Comparison of ENCODE assay signal across 9 cellular contexts in genomic region chr13:44374348-44374712, GRCh38. TPM values are rescaled to one million over a fixed set of nuclear protein-coding genes. Genes with fewer than 3 reads are reported as not detected.
DNase-seq lines count a peak whose midpoint lies in the region; ATAC-seq and TF ChIP-seq lines count a peak whose summit lies in the region.
"Had no signal": no experiment of that assay in that cellular context is flagged by ENCODE, and none has a peak within 500 bp of the region (broad histone marks: within the 10 kb centered on the region; RNA-seq: fewer than 3 reads in every experiment).

No MANE protein-coding gene starts in this region.

- H3K9me3 ChIP-seq in left lung (no peaks in the 10 kb centered on the region), smooth muscle cell (replicated peaks; ENCODE audit: low read depth) (no peaks in the 10 kb centered on the region)

- DNase-seq in HFFc6 (no peak), brain microvascular endothelial cell (no peak), left lung (no peak), smooth muscle cell (lab: John Stamatoyannopoulos, UW; ENCODE audit: unreplicated experiment) (no peak), mucosa of gallbladder (ENCODE audit: low spot score) (no peak)
- DNase-seq in activated CD4-positive, alpha-beta T cell treated with anti-CD3 and anti-CD28 coated beads for 48 hours = no peak
- DNase-seq: MM.1S had no signal

- H3K9me3 Mint-ChIP-seq in HFFc6 = no peaks in the 10 kb centered on the region

- H3K36me3 Mint-ChIP-seq in HFFc6 (ENCODE audit: low read depth) = no peaks in the 10 kb centered on the region

- H3K27ac ChIP-seq in brain microvascular endothelial cell = no peak overlapping the region
- H3K27ac ChIP-seq in left lung = no peak overlapping the region
- no peak overlapping the region for H3K27ac ChIP-seq in smooth muscle cell (ENCODE audit: low read depth)

- H3K4me3 Mint-ChIP-seq in HFFc6 = peak overlapping the region; percentile 31

- ATAC-seq in left lung (no peak), GM21786 (IDR thresholded peaks at IDR 0.05; ENCODE audit: unreplicated experiment) (no peak), HG02759 (IDR thresholded peaks at IDR 0.05; ENCODE audit: unreplicated experiment) (no peak)

- in situ Hi-C loops in brain microvascular endothelial cell (cut with HindIII; ENCODE audit: low pct_ligation_motif_present, low sequenced_read_pairs) = no loop called here

- no peak overlapping the region for H3K27ac Mint-ChIP-seq in HFFc6

- H3K4me1 Mint-ChIP-seq in HFFc6 (ENCODE audit: low read depth) = peaks cover 8% of the 10 kb centered on the region

- H2AFZ ChIP-seq in smooth muscle cell (ENCODE audit: low read depth) = no peak overlapping the region

- no peaks in the 10 kb centered on the region for H4K20me1 ChIP-seq in smooth muscle cell (ENCODE audit: low read depth)

- intact Hi-C loops in left lung (cut with DNase I) = no loop called here

- peaks cover 3 to 7% of the 10 kb centered on the region in 2 donors for H3K4me1 ChIP-seq in left lung
- no peaks in the 10 kb centered on the region for H3K4me1 ChIP-seq in smooth muscle cell (ENCODE audit: low read depth)

- H3K27me3 Mint-ChIP-seq in HFFc6 (ENCODE audit: insufficient read depth) = peaks cover 28% of the 10 kb centered on the region

- H3K9ac ChIP-seq in smooth muscle cell (ENCODE audit: low read depth) = no peak overlapping the region

- no peak for TF ChIP-seq CTCF in HFFc6 (IDR thresholded peaks at IDR 0.05)
- no peak for TF ChIP-seq CTCF in brain microvascular endothelial cell (IDR thresholded peaks at IDR 0.05; ENCODE audit: low read depth, low read length, missing control alignments)
- TF ChIP-seq CTCF in left lung (IDR thresholded peaks at IDR 0.05) = no peak
- TF ChIP-seq CTCF in smooth muscle cell (IDR thresholded peaks at IDR 0.05; ENCODE audit: borderline replicate concordance, insufficient read depth, poor library complexity, severe bottlenecking) = no peak

- H3K4me3 ChIP-seq in brain microvascular endothelial cell (ENCODE audit: low read depth, low read length) (peak overlapping the region; percentile 57), left lung (peak overlapping the region; percentile 42 to 45), smooth muscle cell (peak overlapping the region; percentile 71)

- no peaks in the 10 kb centered on the region for H3K79me2 ChIP-seq in smooth muscle cell (ENCODE audit: low read depth)

- H3K4me2 ChIP-seq in smooth muscle cell = peak overlapping the region; percentile 99

- peaks cover 11% of the 10 kb centered on the region for H3F3A ChIP-seq in smooth muscle cell (ENCODE audit: low read depth)

- no peaks in the 10 kb centered on the region for H3K27me3 ChIP-seq in brain microvascular endothelial cell (replicated peaks)
- peaks cover 0 to 34% of the 10 kb centered on the region in 2 donors for H3K27me3 ChIP-seq in left lung
- no peaks in the 10 kb centered on the region for H3K27me3 ChIP-seq in smooth muscle cell (ENCODE audit: low read depth)

- WGBS in smooth muscle cell (ENCODE audit: low lambda C conversion rate) = 59% methylated on average over 10 of the region's 10 CpGs

- H3K36me3 ChIP-seq in brain microvascular endothelial cell (replicated peaks) = no peaks in the 10 kb centered on the region
- no peaks in the 10 kb centered on the region for H3K36me3 ChIP-seq in left lung
- H3K36me3 ChIP-seq in smooth muscle cell (ENCODE audit: low read depth) = no peaks in the 10 kb centered on the region

RNA-seq across cellular contexts. Expression of gene SERP2, which starts 0.7 kb away (rescaled TPM):
- 1 to 10 TPM; 1.4 to 2.5 (median 2.1) TPM for total RNA-seq in HFFc6 (2021; fragmentation: NEBNext Ultra II Directional; extraction: Animal tissue kit (Norgen Biotek cat#: 25700))
- total RNA-seq in left lung (1 to 10 TPM; 1.9 to 4.5 TPM), smooth muscle cell (1.1 and 1.8 TPM in 2 replicates), mucosa of gallbladder (3.7 TPM)
- 1.9 and 2.1 TPM in 2 replicates for polyA plus RNA-seq in smooth muscle cell
